21 cellular contexts compared by ENCODE assay signal in genomic region chr22:39699631-39700348, GRCh38.
A peak's percentile ranks its signal among the peaks of the same experiment; 100 is the strongest.
DNase-seq lines count a peak whose midpoint lies in the region; ATAC-seq, FAIRE-seq and TF ChIP-seq lines count a peak whose summit lies in the region.
"Had no signal": no experiment of that assay in that cellular context is flagged by ENCODE, and none has a peak within 500 bp of the region (broad histone marks: within the 10 kb centered on the region; RNA-seq: fewer than 3 reads in every experiment).

No MANE protein-coding gene starts in this region.

- H3K4me1 ChIP-seq in uterus, result no peaks in the 10 kb centered on the region
- H3K4me1 ChIP-seq: sigmoid colon, tibial nerve had no signal

- no peak for ATAC-seq in HG03159 (IDR thresholded peaks at IDR 0.05; ENCODE audit: unreplicated experiment)
- ATAC-seq: T-helper 17 cell had no signal

- no peak overlapping the region for H3K4me3 ChIP-seq in uterus
- H3K4me3 ChIP-seq: esophagus muscularis mucosa, sigmoid colon, tibial nerve had no signal

- FAIRE-seq in HTR-8/SVneo (lab: Jason Lieb, UNC), result no peak
- FAIRE-seq: G401.6 had no signal

- H3K36me3 ChIP-seq in uterus, result no peaks in the 10 kb centered on the region
- H3K36me3 ChIP-seq: esophagus muscularis mucosa, sigmoid colon, tibial nerve had no signal

- intact Hi-C loops in uterus (cut with DNase I; ENCODE audit: low total_unique reads), result no loop called here

- TF ChIP-seq POLR2A in uterus (IDR thresholded peaks at IDR 0.05), result no peak

- no peak for TF ChIP-seq CTCF in uterus (IDR thresholded peaks at IDR 0.05)

- no peaks in the 10 kb centered on the region for H3K27me3 ChIP-seq in uterus

- peak; percentile 53 for DNase-seq in DMS153 treated with DMSO at 0.1 percent for 48 hours (lab: John Stamatoyannopoulos, UW; ENCODE audit: unreplicated experiment)
- peak; percentile 89 for DNase-seq in NCI-H146 (lab: John Stamatoyannopoulos, UW)
- peak; percentile 88 for DNase-seq in NCI-H524 treated with DMSO at 0.1 percent for 48 hours (lab: John Stamatoyannopoulos, UW)
- peak; percentile 39 for DNase-seq in medulla oblongata (ENCODE audit: extremely low spot score)
- no peak for DNase-seq in uterus
- DNase-seq in HTR-8/SVneo (ENCODE audit: insufficient read length, low spot score), result no peak
- no peak for DNase-seq in SW 1271 (lab: John Stamatoyannopoulos, UW)
- DNase-seq: activated naive CD4-positive, alpha-beta T cell treated with Interleukin-2 at 50 U/mL for 16 hours; aorta; CD8-positive, alpha-beta memory T cell; central memory CD4-positive, alpha-beta T cell; effector CD4-positive, alpha-beta T cell; H9; NCI-H1105; sigmoid colon; stimulated activated naive CD4-positive, alpha-beta T cell; T-helper 17 cell had no signal

- no peak overlapping the region for H3K27ac ChIP-seq in uterus
- H3K27ac ChIP-seq: esophagus muscularis mucosa, sigmoid colon, tibial nerve had no signal

- H3K9me3 ChIP-seq in uterus, result no peaks in the 10 kb centered on the region
- H3K9me3 ChIP-seq: esophagus muscularis mucosa, sigmoid colon, tibial nerve had no signal

Comparison
In these comparisons a context has a peak if more than half of its experiments do, and no peak if none do; other contexts are left out.
1. DNase-seq: peak in DMS153 treated with DMSO at 0.1 percent for 48 hours (single experiment), NCI-H146 (single experiment), NCI-H524 treated with DMSO at 0.1 percent for 48 hours (single experiment) and medulla oblongata (single experiment); none in uterus (0 of 2), HTR-8/SVneo (single experiment) and SW 1271 (0 of 2).